Comparison of ENCODE assay signal across 8 cellular contexts in genomic region chr10:96339956-96340904, GRCh38. TPM values are rescaled to one million over a fixed set of nuclear protein-coding genes. Genes with fewer than 3 reads are reported as not detected.
DNase-seq lines count a peak whose midpoint lies in the region; ATAC-seq and TF ChIP-seq lines count a peak whose summit lies in the region.

No MANE protein-coding gene starts in this region.

- no peak overlapping the region for H3K4me3 Mint-ChIP-seq in neural crest cell

- no peak overlapping the region for H3K4me3 ChIP-seq in OCI-LY7 (ENCODE audit: low read depth, low read length, poor library complexity, severe bottlenecking)
- no peak overlapping the region for H3K4me3 ChIP-seq in esophagus squamous epithelium
- no peak overlapping the region for H3K4me3 ChIP-seq in upper lobe of left lung

- 21 to 27% methylated on average over 7 of the region's 7 CpGs for WGBS in esophagus squamous epithelium, 2 donors
- 34 to 37% methylated on average over 7 of the region's 7 CpGs for WGBS in upper lobe of left lung, 2 donors

- H2AFZ ChIP-seq in OCI-LY7 (ENCODE audit: low read length), result no peak overlapping the region

- no peaks in the 10 kb centered on the region for H4K20me1 ChIP-seq in OCI-LY7 (ENCODE audit: insufficient read depth, low read length)

- H3K9me3 ChIP-seq in OCI-LY7 (ENCODE audit: low read length) (peaks cover 5% of the 10 kb centered on the region; the same call in 1 of the 2 replicates), esophagus squamous epithelium (no peaks in the 10 kb centered on the region), upper lobe of left lung (no peaks in the 10 kb centered on the region)

- no peaks in the 10 kb centered on the region for H3K27me3 Mint-ChIP-seq in neural crest cell (ENCODE audit: low read depth)

- CTCF ChIA-PET in OCI-LY7 (lab: Charles Lee; ENCODE audit: unreplicated experiment), result interaction anchor here (0.6 to 1.1 kb wide), 3 partner anchors 294 to 647 kb away, joined by 3 to 4 read pairs (median 4); partner anchors contain the start of gene TCTN3

- BruUV-seq in OCI-LY7 (replicated peaks; lab: Mats Ljungman, UMichigan), result no TSS peak

- no peak for TF ChIP-seq EP300 in upper lobe of left lung (IDR thresholded peaks at IDR 0.05)

- TF ChIP-seq POLR2A in esophagus squamous epithelium (IDR thresholded peaks at IDR 0.05), result no peak
- no peak for TF ChIP-seq POLR2A in upper lobe of left lung (IDR thresholded peaks at IDR 0.05)

- H3K27me3 ChIP-seq in esophagus squamous epithelium, result peaks cover 0 to 32% (median 0%) of the 10 kb centered on the region in 4 donors
- H3K27me3 ChIP-seq in upper lobe of left lung, result no peaks in the 10 kb centered on the region

- peaks cover 3% of the 10 kb centered on the region for H3K36me3 Mint-ChIP-seq in neural crest cell (ENCODE audit: low read depth)

- H3K27ac Mint-ChIP-seq in neural crest cell (ENCODE audit: unreplicated experiment), result no peak overlapping the region

- H3K27ac ChIP-seq in OCI-LY7 (ENCODE audit: low read depth, low read length, poor library complexity, severe bottlenecking), result no peak overlapping the region
- H3K27ac ChIP-seq in esophagus squamous epithelium, result no peak overlapping the region
- H3K27ac ChIP-seq in upper lobe of left lung, result no peak overlapping the region

- H3K9me3 Mint-ChIP-seq in neural crest cell, result peaks cover 4% of the 10 kb centered on the region

- DNase-seq in DMS79 treated with DMSO at 0.1 percent for 48 hours (lab: John Stamatoyannopoulos, UW) (peak; percentile 40), DMS79 (lab: John Stamatoyannopoulos, UW) (no peak), HT1080 (ENCODE audit: low read depth) (peak; percentile 13), OCI-LY7 (ENCODE audit: low spot score) (peak; percentile 88), activated T-cell treated with anti-CD3 and anti-CD28 coated beads for 24 hours (ENCODE audit: low read depth) (peak; percentile 48), esophagus squamous epithelium (lab: John Stamatoyannopoulos, UW) (no peak), neural crest cell (ENCODE audit: low read depth, low spot score) (peak; percentile 62), upper lobe of left lung (peak in 1 of 2 donors; percentile 44)

- peak in 1 of 2 donors; percentile 67 for ATAC-seq in upper lobe of left lung (ENCODE audit: low FRiP score in 2 of 2)

- H3K4me1 ChIP-seq in OCI-LY7 (ENCODE audit: insufficient read depth, low read length, poor library complexity, severe bottlenecking) (peaks cover 13% of the 10 kb centered on the region), esophagus squamous epithelium (no peaks in the 10 kb centered on the region), upper lobe of left lung (no peaks in the 10 kb centered on the region)

- TF ChIP-seq CTCF in OCI-LY7 (conservative IDR thresholded peaks at IDR 0.05; ENCODE audit: low read length) (peak; percentile 99), esophagus squamous epithelium (IDR thresholded peaks at IDR 0.05) (peak; percentile 29 to 60 (median 49)), neural crest cell (conservative IDR thresholded peaks at IDR 0.05) (peak; percentile 87), upper lobe of left lung (IDR thresholded peaks at IDR 0.05) (peak in 4 of 6 experiments; percentile 21 to 54 (median 39))

- H3K4me2 ChIP-seq in OCI-LY7 (ENCODE audit: low read length), result no peak overlapping the region

- no peaks in the 10 kb centered on the region for H3K36me3 ChIP-seq in OCI-LY7 (ENCODE audit: insufficient read depth, low read length)
- no peaks in the 10 kb centered on the region for H3K36me3 ChIP-seq in esophagus squamous epithelium
- no peaks in the 10 kb centered on the region for H3K36me3 ChIP-seq in upper lobe of left lung

- intact Hi-C loops in OCI-LY7 (cut with micrococcal nuclease; ENCODE audit: unreplicated experiment), result loop anchor here (1.0 kb wide), 3 partner anchors 47 to 323 kb away; no protein-coding TSS in a partner anchor
- intact Hi-C loops in esophagus squamous epithelium (cut with DNase I), result no loop called here

- no peaks in the 10 kb centered on the region for H3K9me2 ChIP-seq in OCI-LY7 (ENCODE audit: insufficient read depth, low read length)

- H3K79me2 ChIP-seq in OCI-LY7 (ENCODE audit: insufficient read depth, low read depth, low read length), result no peaks in the 10 kb centered on the region

- POLR2A ChIA-PET in OCI-LY7 (lab: Charles Lee), result interaction anchor here (0.6 to 1.0 kb wide), 9 partner anchors 10 to 604 kb away, joined by 3 to 6 read pairs (median 4); partner anchors contain the start of gene ZNF518A

- peaks cover 17% of the 10 kb centered on the region for H3K4me1 Mint-ChIP-seq in neural crest cell

RNA-seq across cellular contexts. Expression of gene OPALIN, which starts 18.6 kb away (rescaled TPM):
- not detected in 2 replicates for total RNA-seq in HT1080 (2014; rRNA removed; shearing (Covaris generic))
- not detected in 2 replicates for polyA plus RNA-seq in HT1080 (2015; cell fraction: cytosol; rRNA removed)
- not detected in 2 replicates for polyA plus RNA-seq in HT1080 (2015; cell fraction: nucleus; rRNA removed)
- not detected in 2 replicates for total RNA-seq in OCI-LY7 (2014; rRNA removed; shearing (Covaris generic))
- total RNA-seq in OCI-LY7 (2022), result not detected in 2 replicates
- total RNA-seq in esophagus squamous epithelium, result not detected
- total RNA-seq in neural crest cell, result not detected in 2 replicates
- total RNA-seq in upper lobe of left lung, result not detected

RNA-seq across cellular contexts. Expression of gene DNTT, which starts 36.0 kb away (rescaled TPM):
- total RNA-seq in HT1080 (2014; rRNA removed; shearing (Covaris generic)), result not detected in 2 replicates
- not detected in 2 replicates for polyA plus RNA-seq in HT1080 (2015; cell fraction: cytosol; rRNA removed)
- polyA plus RNA-seq in HT1080 (2015; cell fraction: nucleus; rRNA removed), result not detected in 2 replicates
- total RNA-seq in OCI-LY7 (2014; rRNA removed; shearing (Covaris generic)), result 0.16 TPM in 1 of 2 replicates, not detected in the other
- total RNA-seq in OCI-LY7 (2022), result 0.18 and 0.32 TPM in 2 replicates
- total RNA-seq in esophagus squamous epithelium, result not detected
- total RNA-seq in neural crest cell, result not detected in 2 replicates
- not detected for total RNA-seq in upper lobe of left lung

Comparison
In these comparisons a context has a peak if more than half of its experiments do, and no peak if none do; other contexts are left out.
1. DNase-seq: peak in DMS79 treated with DMSO at 0.1 percent for 48 hours (single experiment), HT1080 (single experiment), OCI-LY7 (single experiment), activated T-cell treated with anti-CD3 and anti-CD28 coated beads for 24 hours (single experiment) and neural crest cell (single experiment); none in DMS79 (single experiment) and esophagus squamous epithelium (single experiment).
2. CTCF ChIP-seq: peak in every context shown above with its lines; median percentile 99 in OCI-LY7; 87 in neural crest cell; 49 in esophagus squamous epithelium; 39 in upper lobe of left lung.